Comparison of ENCODE assay signal across 1 cellular context in the genomic region with DNA sequence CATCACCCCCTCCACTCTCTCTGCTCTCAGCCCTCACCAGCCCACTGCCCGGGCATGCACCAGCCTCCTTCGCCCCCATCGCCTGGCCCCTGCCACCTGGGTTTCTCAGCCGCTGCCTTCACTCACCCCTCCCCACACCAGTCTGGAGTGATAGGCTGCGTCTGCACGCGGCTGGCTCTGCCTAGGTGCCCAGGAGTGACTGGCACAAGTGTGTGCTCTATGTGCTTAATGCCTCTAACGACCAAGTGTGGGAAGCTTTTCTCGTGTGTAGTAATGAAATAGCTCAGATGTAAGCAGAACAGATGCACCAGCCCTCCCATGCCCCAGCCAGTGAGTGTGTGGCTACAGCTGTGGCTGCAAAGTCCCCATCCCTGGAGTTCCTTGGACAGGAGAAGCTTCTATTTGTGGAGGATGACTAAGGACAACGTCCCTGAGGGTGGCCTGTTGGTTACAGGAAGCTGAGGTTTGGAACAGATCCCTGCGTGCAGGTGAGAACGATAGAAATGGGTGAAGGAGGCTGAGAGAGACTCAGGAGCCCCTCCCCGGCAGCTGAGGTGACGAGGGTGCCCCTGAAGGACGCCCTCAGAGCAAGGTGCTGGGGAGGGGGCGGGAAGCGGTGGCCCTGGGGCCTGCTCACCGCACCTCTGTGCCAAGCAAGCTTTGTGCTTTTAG.
TF ChIP-seq lines count a peak whose summit lies in the region.

No MANE protein-coding gene starts in this region.

TF ChIP-seq in HepG2, 621 proteins besides CTCF, POLR2A, EP300 and RAD21 (continued from another document):
- TF ChIP-seq HMGXB4 (CRISPR knock-in tag; IDR thresholded peaks at IDR 0.05; ENCODE audit: borderline replicate concordance in 1 of 2, low read depth in 1 of 2) (no peak), BHLHE40 (IDR thresholded peaks at IDR 0.05; ENCODE audit: low read length) (no peak), CBX5 (CRISPR knock-in tag; IDR thresholded peaks at IDR 0.05; ENCODE audit: borderline replicate concordance) (no peak), ZNF558 (CRISPR knock-in tag; IDR thresholded peaks at IDR 0.05; ENCODE audit: borderline replicate concordance) (no peak)
